ENCODE assay signal across 1 cellular context in genomic region chr3:12370758-12371157, GRCh38.
TF ChIP-seq lines count a peak whose summit lies in the region.

No MANE protein-coding gene starts in this region.

TF ChIP-seq in HCT116, 20 proteins besides CTCF, POLR2A, EP300 and RAD21 (continued from another document):
- TF ChIP-seq EGR1 (IDR thresholded peaks at IDR 0.05; ENCODE audit: low read depth) (no peak), REST (IDR thresholded peaks at IDR 0.05; ENCODE audit: low read depth) (no peak), ELF1 (IDR thresholded peaks at IDR 0.05; ENCODE audit: borderline replicate concordance, low read depth) (no peak), YY1 (IDR thresholded peaks at IDR 0.05; ENCODE audit: extremely low read depth, insufficient replicate concordance, low read depth, low read length) (no peak)
TF ChIP-seq in HCT116: peak in this region for 0.
